ENCODE assay signal across 1 cellular context in the genomic region with DNA sequence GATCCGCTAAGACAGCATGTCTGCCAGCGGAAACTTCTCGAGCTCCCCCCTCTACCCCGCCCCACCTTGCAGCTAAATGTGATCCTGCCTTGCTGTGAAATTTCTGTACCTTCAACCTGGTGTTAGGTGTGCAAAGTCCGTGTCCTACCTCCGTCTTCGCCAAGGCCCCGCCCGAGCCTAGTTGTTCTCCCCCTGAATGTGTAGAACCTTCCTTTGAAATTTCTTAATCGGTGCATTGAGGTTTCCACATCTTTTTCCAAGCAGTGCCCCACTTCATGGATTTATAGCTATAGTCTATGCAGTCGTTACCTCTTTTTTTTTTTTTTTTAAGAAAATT.
TF ChIP-seq lines count a peak whose summit lies in the region.

No MANE protein-coding gene starts in this region.

TF ChIP-seq in endothelial cell of umbilical vein, 7 proteins besides CTCF, POLR2A, EP300 and RAD21:
- TF ChIP-seq MYC (IDR thresholded peaks at IDR 0.05; ENCODE audit: low read depth, low read length) (no peak), FOS (IDR thresholded peaks at IDR 0.05; ENCODE audit: borderline replicate concordance, insufficient read depth, low read length) (no peak), EZH2 (IDR thresholded peaks at IDR 0.05; ENCODE audit: borderline replicate concordance, low read depth, low read length, severe bottlenecking) (peak; percentile 83), POLR2AphosphoS5 (IDR thresholded peaks at IDR 0.05; ENCODE audit: insufficient read depth, low read depth, low read length) (no peak), GATA2 (IDR thresholded peaks at IDR 0.05; ENCODE audit: insufficient read depth, insufficient read length, low read depth, low read length) (no peak), JUN (IDR thresholded peaks at IDR 0.05; ENCODE audit: borderline replicate concordance, insufficient read depth, insufficient read length, low read depth) (no peak)
